16 cellular contexts compared by ENCODE assay signal in genomic region chr2:21650566-21650965, GRCh38.
"Had no signal": no experiment of that assay in that cellular context is flagged by ENCODE, and none has a peak within 500 bp of the region (broad histone marks: within the 10 kb centered on the region; RNA-seq: fewer than 3 reads in every experiment).

No MANE protein-coding gene starts in this region.

- H3K4me3 ChIP-seq: colonic mucosa, dorsolateral prefrontal cortex, esophagus muscularis mucosa, heart right ventricle, left lung, neural progenitor cell, sigmoid colon, testis had no signal

- H3K27me3 ChIP-seq: colonic mucosa, dorsolateral prefrontal cortex, esophagus muscularis mucosa, heart right ventricle, left lung, neural progenitor cell, sigmoid colon, testis had no signal

- H3K4me1 ChIP-seq: colonic mucosa, esophagus muscularis mucosa, heart right ventricle had no signal

- H3K36me3 ChIP-seq: colonic mucosa, esophagus muscularis mucosa, heart right ventricle, left lung, neural progenitor cell, sigmoid colon, WERI-Rb-1 had no signal

- H3K9me3 ChIP-seq: colonic mucosa, esophagus muscularis mucosa, heart right ventricle, left lung, sigmoid colon, testis had no signal

- H3K9ac ChIP-seq: neural progenitor cell had no signal

- H3K27ac ChIP-seq: colonic mucosa, dorsolateral prefrontal cortex, esophagus muscularis mucosa, heart right ventricle, left lung, neural progenitor cell, sigmoid colon, testis, WERI-Rb-1 had no signal

- DNase-seq: activated CD4-positive, alpha-beta T cell treated with anti-CD3 and anti-CD28 coated beads for 1 hour; activated CD4-positive, alpha-beta T cell treated with anti-CD3 and anti-CD28 coated beads, Interleukin-2, amount 50 U/mL, for 1 hour; activated CD8-positive, alpha-beta T cell treated with anti-CD3 and anti-CD28 coated beads, Interleukin-2, amount 10 ng/mL, durations not matched to agents 7 days and 5 days; colonic mucosa; dorsolateral prefrontal cortex; heart right ventricle; left lung; naive thymus-derived CD8-positive, alpha-beta T cell; sigmoid colon; stimulated activated CD4-positive, alpha-beta T cell treated with anti-CD3 and anti-CD28 coated beads, Interleukin-2, amount 100 ng/mL, for 48 hours; stimulated activated CD8-positive, alpha-beta memory T cell treated with anti-CD3 and anti-CD28 coated beads, Interleukin-4, amount 100 ng/mL, for 48 hours; stimulated activated naive CD4-positive, alpha-beta T cell; testis; WERI-Rb-1 had no signal

- H3K4me2 ChIP-seq: neural progenitor cell had no signal

- H2AFZ ChIP-seq: neural progenitor cell had no signal
